In the genomic region with DNA sequence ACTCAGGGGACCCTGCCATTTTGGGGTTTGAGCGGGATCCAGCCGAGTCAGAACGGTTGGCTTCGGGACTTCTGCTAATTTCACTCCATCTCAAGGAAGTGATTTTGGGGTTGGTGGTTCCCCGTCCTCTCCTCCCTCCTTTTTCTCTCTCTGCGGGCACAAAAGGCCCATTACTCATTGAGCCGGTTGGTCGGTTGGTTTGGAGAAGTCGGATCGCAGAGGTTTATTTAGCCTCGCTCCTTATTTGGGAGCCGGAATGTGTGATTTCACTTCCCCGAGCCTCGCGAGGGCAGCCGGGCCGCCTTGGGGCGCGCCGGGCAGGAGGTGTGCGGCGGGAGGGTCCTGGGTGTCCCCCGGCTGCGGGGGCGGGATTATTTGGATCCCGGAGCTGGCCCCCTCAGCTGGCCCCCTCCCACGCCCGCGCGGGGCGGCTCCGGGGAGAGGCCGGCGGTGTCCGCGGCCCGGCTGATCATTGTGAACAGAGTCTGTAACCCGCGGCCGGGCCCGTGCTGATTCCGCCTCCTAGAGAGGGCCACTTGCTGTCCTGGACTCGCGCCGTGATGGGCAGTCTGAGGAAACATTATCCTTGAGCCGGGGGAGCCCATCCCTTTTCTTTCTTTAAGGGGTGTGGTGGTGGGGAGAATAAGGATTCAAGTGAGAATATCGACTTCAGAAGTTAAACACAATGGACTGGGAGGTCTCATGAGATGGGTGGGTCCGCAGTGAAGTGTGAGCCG, we compare ENCODE assay signal across 2 cellular contexts.
A peak's percentile ranks its signal among the peaks of the same experiment; 100 is the strongest.
TF ChIP-seq lines count a peak whose summit lies in the region.

No MANE protein-coding gene starts in this region.

TF ChIP-seq in SK-N-SH treated with all-trans-retinoic acid at 6 μM for 48 hours, 23 proteins besides CTCF, POLR2A, EP300 and RAD21 (continued from another document):
- TF ChIP-seq, protein P1, sequence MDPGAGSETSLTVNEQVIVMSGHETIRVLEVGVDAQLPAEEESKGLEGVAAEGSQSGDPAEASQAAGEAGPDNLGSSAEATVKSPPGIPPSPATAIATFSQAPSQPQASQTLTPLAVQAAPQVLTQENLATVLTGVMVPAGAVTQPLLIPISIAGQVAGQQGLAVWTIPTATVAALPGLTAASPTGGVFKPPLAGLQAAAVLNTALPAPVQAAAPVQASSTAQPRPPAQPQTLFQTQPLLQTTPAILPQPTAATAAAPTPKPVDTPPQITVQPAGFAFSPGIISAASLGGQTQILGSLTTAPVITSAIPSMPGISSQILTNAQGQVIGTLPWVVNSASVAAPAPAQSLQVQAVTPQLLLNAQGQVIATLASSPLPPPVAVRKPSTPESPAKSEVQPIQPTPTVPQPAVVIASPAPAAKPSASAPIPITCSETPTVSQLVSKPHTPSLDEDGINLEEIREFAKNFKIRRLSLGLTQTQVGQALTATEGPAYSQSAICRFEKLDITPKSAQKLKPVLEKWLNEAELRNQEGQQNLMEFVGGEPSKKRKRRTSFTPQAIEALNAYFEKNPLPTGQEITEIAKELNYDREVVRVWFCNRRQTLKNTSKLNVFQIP (CRISPR knock-in tag; IDR thresholded peaks at IDR 0.05; ENCODE audit: borderline replicate concordance, low read depth) = no peak
- TF ChIP-seq CSDC2 (CRISPR knock-in tag; IDR thresholded peaks at IDR 0.05) (no peak), PPARA (CRISPR knock-in tag; IDR thresholded peaks at IDR 0.05; ENCODE audit: borderline replicate concordance) (no peak), RARB (CRISPR knock-in tag; IDR thresholded peaks at IDR 0.05) (no peak)
TF ChIP-seq in SK-N-SH treated with all-trans-retinoic acid at 6 μM for 48 hours: peak in this region for 0.

TF ChIP-seq in GM12878, 131 proteins besides CTCF, POLR2A, EP300 and RAD21 (continued from another document):
- TF ChIP-seq, protein P2, sequence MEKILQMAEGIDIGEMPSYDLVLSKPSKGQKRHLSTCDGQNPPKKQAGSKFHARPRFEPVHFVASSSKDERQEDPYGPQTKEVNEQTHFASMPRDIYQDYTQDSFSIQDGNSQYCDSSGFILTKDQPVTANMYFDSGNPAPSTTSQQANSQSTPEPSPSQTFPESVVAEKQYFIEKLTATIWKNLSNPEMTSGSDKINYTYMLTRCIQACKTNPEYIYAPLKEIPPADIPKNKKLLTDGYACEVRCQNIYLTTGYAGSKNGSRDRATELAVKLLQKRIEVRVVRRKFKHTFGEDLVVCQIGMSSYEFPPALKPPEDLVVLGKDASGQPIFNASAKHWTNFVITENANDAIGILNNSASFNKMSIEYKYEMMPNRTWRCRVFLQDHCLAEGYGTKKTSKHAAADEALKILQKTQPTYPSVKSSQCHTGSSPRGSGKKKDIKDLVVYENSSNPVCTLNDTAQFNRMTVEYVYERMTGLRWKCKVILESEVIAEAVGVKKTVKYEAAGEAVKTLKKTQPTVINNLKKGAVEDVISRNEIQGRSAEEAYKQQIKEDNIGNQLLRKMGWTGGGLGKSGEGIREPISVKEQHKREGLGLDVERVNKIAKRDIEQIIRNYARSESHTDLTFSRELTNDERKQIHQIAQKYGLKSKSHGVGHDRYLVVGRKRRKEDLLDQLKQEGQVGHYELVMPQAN (conservative IDR thresholded peaks at IDR 0.05) = no peak; the same call in none of the 2 replicates
- TF ChIP-seq POLR2AphosphoS2 (IDR thresholded peaks at IDR 0.05; ENCODE audit: low read depth, low read length) (no peak), GATAD2B (conservative IDR thresholded peaks at IDR 0.05; ENCODE audit: low read depth) (no peak), MEF2B (IDR thresholded peaks at IDR 0.05; ENCODE audit: partially characterized antibody, poor library complexity, severe bottlenecking) (peak; percentile 12), SPI1 (IDR thresholded peaks at IDR 0.05; ENCODE audit: borderline replicate concordance, insufficient read depth, low read depth, low read length) (peak; percentile 29; the same call in 1 of the 2 replicates), SIX5 (IDR thresholded peaks at IDR 0.05; ENCODE audit: low read depth, low read length, severe bottlenecking) (no peak), PAX5 (IDR thresholded peaks at IDR 0.05; ENCODE audit: borderline replicate concordance, low read depth, low read length) (peak; percentile 33; the same call in 1 of the 2 replicates), FOXM1 (IDR thresholded peaks at IDR 0.05; ENCODE audit: low read depth, low read length) (0 out of 2 replicates have a peak, but pooled peaks have one; percentile 4), FOXK2 (IDR thresholded peaks at IDR 0.05) (no peak), SP1 (IDR thresholded peaks at IDR 0.05; ENCODE audit: low read depth, low read length) (no peak), YY1 (IDR thresholded peaks at IDR 0.05; ENCODE audit: low read depth, low read length) (peak; percentile 34; the same call in 1 of the 2 replicates), ZBED1 (IDR thresholded peaks at IDR 0.05; ENCODE audit: borderline replicate concordance) (no peak), LARP7 (IDR thresholded peaks at IDR 0.05) (peak; percentile 45; the same call in 1 of the 2 replicates), TARDBP (IDR thresholded peaks at IDR 0.05; ENCODE audit: borderline replicate concordance) (no peak), ZNF207 (IDR thresholded peaks at IDR 0.05; ENCODE audit: borderline replicate concordance) (0 out of 2 replicates have a peak, but pooled peaks have one; percentile 49), MEF2A (IDR thresholded peaks at IDR 0.05; ENCODE audit: insufficient read depth, low read depth, low read length) (no peak), HCFC1 (IDR thresholded peaks at IDR 0.05; ENCODE audit: low read length) (no peak), PAX8 (IDR thresholded peaks at IDR 0.05) (no peak), GABPA (IDR thresholded peaks at IDR 0.05; ENCODE audit: low read depth) (no peak), RB1 (IDR thresholded peaks at IDR 0.05; ENCODE audit: borderline replicate concordance) (no peak), SRF (IDR thresholded peaks at IDR 0.05; ENCODE audit: low read depth in 2 of 2, low read length in 2 of 2) (peak; percentile 82 to 92), BMI1 (IDR thresholded peaks at IDR 0.05; ENCODE audit: borderline replicate concordance) (no peak), SMARCA5 (IDR thresholded peaks at IDR 0.05) (no peak), NR2F1 (conservative IDR thresholded peaks at IDR 0.05) (no peak), ZZZ3 (IDR thresholded peaks at IDR 0.05; ENCODE audit: control insufficient read depth, insufficient read length, low read depth) (no peak), MTA2 (IDR thresholded peaks at IDR 0.05; ENCODE audit: low read depth) (0 out of 2 replicates have a peak, but pooled peaks have one; percentile 8), NFIC (IDR thresholded peaks at IDR 0.05; ENCODE audit: low read depth, low read length) (no peak), EGR1 (IDR thresholded peaks at IDR 0.05; ENCODE audit: borderline replicate concordance in 1 of 2, low read depth in 2 of 2, low read length in 2 of 2) (peak in 1 of 2 experiments; percentile 85; a peak in 2 of 3 replicates), IKZF2 (IDR thresholded peaks at IDR 0.05) (peak; percentile 31 to 60; a peak in 3 of 4 replicates), DPF2 (IDR thresholded peaks at IDR 0.05) (peak; percentile 73; the same call in 1 of the 2 replicates), ZNF384 (IDR thresholded peaks at IDR 0.05; ENCODE audit: borderline replicate concordance, low read depth, low read length) (no peak), ASH2L (IDR thresholded peaks at IDR 0.05; ENCODE audit: borderline replicate concordance, low read depth) (no peak), FOS (IDR thresholded peaks at IDR 0.05; ENCODE audit: borderline replicate concordance, extremely low read depth, insufficient read length) (no peak), ZNF274 (IDR thresholded peaks at IDR 0.05; ENCODE audit: insufficient read depth, insufficient read length) (no peak), CBFB (IDR thresholded peaks at IDR 0.05; ENCODE audit: low read depth) (no peak), RUNX3 (IDR thresholded peaks at IDR 0.05; ENCODE audit: low read length) (peak; percentile 51), MYC (IDR thresholded peaks at IDR 0.05; ENCODE audit: insufficient read depth, insufficient read length, insufficient replicate concordance, low read length, severe bottlenecking) (no peak), E4F1 (IDR thresholded peaks at IDR 0.05; ENCODE audit: borderline replicate concordance, partially characterized antibody) (no peak), BHLHE40 (IDR thresholded peaks at IDR 0.05; ENCODE audit: borderline replicate concordance in 1 of 2, low read depth in 2 of 2, low read length in 1 of 2) (peak in 1 of 2 experiments; percentile 12; a peak in 1 of 4 replicates), EED (IDR thresholded peaks at IDR 0.05; ENCODE audit: low read depth) (0 out of 2 replicates have a peak, but pooled peaks have one; percentile 30), SREBF1 (IDR thresholded peaks at IDR 0.05; ENCODE audit: low read length) (no peak), CHD2 (IDR thresholded peaks at IDR 0.05; ENCODE audit: borderline replicate concordance, low read depth, low read length) (peak; percentile 88), POU2F2 (IDR thresholded peaks at IDR 0.05; ENCODE audit: borderline replicate concordance, low read depth, low read length) (peak; percentile 28; the same call in 1 of the 3 replicates), ZNF217 (IDR thresholded peaks at IDR 0.05) (no peak), HDAC6 (IDR thresholded peaks at IDR 0.05; ENCODE audit: unreplicated experiment) (no peak), IKZF1 (conservative IDR thresholded peaks at IDR 0.05) (peak; percentile 73), ZBTB4 (CRISPR knock-in tag; IDR thresholded peaks at IDR 0.05) (no peak), POLR2AphosphoS5 (IDR thresholded peaks at IDR 0.05; ENCODE audit: low read length) (no peak), TCF12 (IDR thresholded peaks at IDR 0.05; ENCODE audit: low read depth, low read length) (no peak)
- TF ChIP-seq, protein P3, sequence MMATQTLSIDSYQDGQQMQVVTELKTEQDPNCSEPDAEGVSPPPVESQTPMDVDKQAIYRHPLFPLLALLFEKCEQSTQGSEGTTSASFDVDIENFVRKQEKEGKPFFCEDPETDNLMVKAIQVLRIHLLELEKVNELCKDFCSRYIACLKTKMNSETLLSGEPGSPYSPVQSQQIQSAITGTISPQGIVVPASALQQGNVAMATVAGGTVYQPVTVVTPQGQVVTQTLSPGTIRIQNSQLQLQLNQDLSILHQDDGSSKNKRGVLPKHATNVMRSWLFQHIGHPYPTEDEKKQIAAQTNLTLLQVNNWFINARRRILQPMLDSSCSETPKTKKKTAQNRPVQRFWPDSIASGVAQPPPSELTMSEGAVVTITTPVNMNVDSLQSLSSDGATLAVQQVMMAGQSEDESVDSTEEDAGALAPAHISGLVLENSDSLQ (IDR thresholded peaks at IDR 0.05) = 0 out of 2 replicates have a peak, but pooled peaks have one; percentile 21
